ENCODE assay signal across 25 cellular contexts in genomic region chr16:21610766-21611165, GRCh38. TPM values are rescaled to one million over a fixed set of nuclear protein-coding genes. Genes with fewer than 3 reads are reported as not detected.
DNase-seq lines count a peak whose midpoint lies in the region; ATAC-seq and TF ChIP-seq lines count a peak whose summit lies in the region.
"Had no signal": no experiment of that assay in that cellular context is flagged by ENCODE, and none has a peak within 500 bp of the region (broad histone marks: within the 10 kb centered on the region; RNA-seq: fewer than 3 reads in every experiment).

No MANE protein-coding gene starts in this region.

- intact Hi-C loops in PC-9 (cut with micrococcal nuclease; ENCODE audit: unreplicated experiment), result no loop called here
- intact Hi-C loops in thyroid gland (cut with DNase I), result no loop called here

- no peak overlapping the region for H3K4me3 ChIP-seq in HEK293 (ENCODE audit: low read depth, low read length)
- H3K4me3 ChIP-seq in PC-9, result peak overlapping the region; percentile 20; the same call in 1 of the 2 replicates
- H3K4me3 ChIP-seq in thyroid gland (replicated peaks in 1 of 3), result no peak overlapping the region
- H3K4me3 ChIP-seq: GM12878, GM23338, heart left ventricle, pancreas, transverse colon had no signal

- H3K27ac ChIP-seq in HEK293 (ENCODE audit: extremely low read depth, low read depth, low read length) (no peak overlapping the region), PC-9 (peak overlapping the region; percentile 81), thyroid gland (peak overlapping the region in 2 of 3 donors; percentile 20 to 43)
- H3K27ac ChIP-seq: heart left ventricle, pancreas had no signal

- POLR2A ChIA-PET in HEK293 (lab: Yijun Ruan, JAX) (interaction anchor here (1.0 kb wide), 1 partner anchor 20 kb away, joined by 5 read pairs; no protein-coding TSS in a partner anchor), PC-9 (lab: Charles Lee; ENCODE audit: unreplicated experiment) (interaction anchor here (0.6 kb wide), 1 partner anchor 1755 kb away, joined by 6 read pairs; no protein-coding TSS in a partner anchor)

- H3K27me3 ChIP-seq in PC-9 (ENCODE audit: insufficient read depth, low read depth), result no peaks in the 10 kb centered on the region
- no peaks in the 10 kb centered on the region for H3K27me3 ChIP-seq in thyroid gland
- H3K27me3 ChIP-seq: heart left ventricle, pancreas, transverse colon had no signal

- peaks cover 100% of the 10 kb centered on the region for H3K79me2 ChIP-seq in PC-9 (ENCODE audit: low read depth)

- no peak for TF ChIP-seq POLR2A in thyroid gland (IDR thresholded peaks at IDR 0.05)

- 15 to 34% methylated on average over 2 of the region's 2 CpGs for WGBS in thyroid gland, 2 donors

- H3K9me3 ChIP-seq in HEK293 (ENCODE audit: control insufficient read depth, insufficient read depth, low read depth, low read length), result no peaks in the 10 kb centered on the region
- H3K9me3 ChIP-seq in PC-9 (ENCODE audit: insufficient read depth, low read depth), result no peaks in the 10 kb centered on the region
- no peaks in the 10 kb centered on the region for H3K9me3 ChIP-seq in thyroid gland
- H3K9me3 ChIP-seq: heart left ventricle, pancreas, transverse colon had no signal

- peak overlapping the region; percentile 30 for H3K27ac Mint-ChIP-seq in mesothelial cell of epicardium
- H3K27ac Mint-ChIP-seq: activated naive CD8-positive, alpha-beta T cell treated with anti-CD3 and anti-CD28 coated beads, Interleukin-2, amount 10 ng/mL, durations not matched to agents 7 days and 5 days had no signal

- H3K36me3 Mint-ChIP-seq in mesothelial cell of epicardium, result peaks cover 2% of the 10 kb centered on the region
- H3K36me3 Mint-ChIP-seq: naive B cell had no signal

- DNase-seq in PC-9 (no peak), mesothelial cell of epicardium (ENCODE audit: low spot score in 2 of 2, unreplicated experiment in 2 of 2) (no peak), thyroid gland (no peak), NCI-H187 treated with DMSO at 0.1 percent for 48 hours (lab: John Stamatoyannopoulos, UW) (no peak), SIG-M5 (lab: John Stamatoyannopoulos, UW) (no peak)
- DNase-seq: activated CD4-positive, alpha-beta memory T cell treated with anti-CD3 and anti-CD28 coated beads for 36 hours; activated effector memory CD4-positive, alpha-beta T cell treated with Interleukin-2 at 50 U/mL for 16 hours; activated naive CD8-positive, alpha-beta T cell treated with anti-CD3 and anti-CD28 coated beads, Interleukin-2, amount 10 ng/mL, durations not matched to agents 7 days and 5 days; cerebellar nuclear complex; heart left ventricle; left colon; naive B cell; NCI-H1105; NCI-H2029 treated with DMSO at 0.1 percent for 48 hours; NCI-H774; pancreas; right cardiac atrium; SHP77; stimulated activated CD8-positive, alpha-beta memory T cell treated with anti-CD3 and anti-CD28 coated beads, Interleukin-4, amount 100 ng/mL, for 48 hours; transverse colon had no signal

- no peaks in the 10 kb centered on the region for H3K27me3 Mint-ChIP-seq in mesothelial cell of epicardium (ENCODE audit: low read depth)
- H3K27me3 Mint-ChIP-seq: activated CD4-positive, alpha-beta memory T cell treated with anti-CD3 and anti-CD28 coated beads for 36 hours; naive B cell had no signal

- H3K9me3 Mint-ChIP-seq in mesothelial cell of epicardium, result no peaks in the 10 kb centered on the region
- H3K9me3 Mint-ChIP-seq: activated CD4-positive, alpha-beta memory T cell treated with anti-CD3 and anti-CD28 coated beads for 36 hours; activated naive CD8-positive, alpha-beta T cell treated with anti-CD3 and anti-CD28 coated beads, Interleukin-2, amount 10 ng/mL, durations not matched to agents 7 days and 5 days; GM23338; naive B cell had no signal

- H3K4me1 ChIP-seq in HEK293 (ENCODE audit: control insufficient read depth, insufficient read depth, low read length) (peaks cover 33% of the 10 kb centered on the region), PC-9 (replicated peaks; ENCODE audit: insufficient read depth) (peaks cover 84% of the 10 kb centered on the region), thyroid gland (peaks cover 43 to 57% of the 10 kb centered on the region in 2 donors)

- H2AFZ ChIP-seq in PC-9, result no peak overlapping the region
- H2AFZ ChIP-seq: GM23338 had no signal

- no peaks in the 10 kb centered on the region for H4K20me1 ChIP-seq in PC-9 (ENCODE audit: insufficient read depth)

- no peaks in the 10 kb centered on the region for H3K9me2 ChIP-seq in PC-9 (ENCODE audit: insufficient read depth)

- peaks cover 47% of the 10 kb centered on the region for H3F3A ChIP-seq in PC-9 (ENCODE audit: insufficient read depth, low read depth)

- TF ChIP-seq CTCF in HEK293 (tag by site-specific recombination; IDR thresholded peaks at IDR 0.05), result no peak
- no peak for TF ChIP-seq CTCF in PC-9 (conservative IDR thresholded peaks at IDR 0.05)
- no peak for TF ChIP-seq CTCF in mesothelial cell of epicardium (IDR thresholded peaks at IDR 0.05; ENCODE audit: unreplicated experiment)
- TF ChIP-seq CTCF in thyroid gland (IDR thresholded peaks at IDR 0.05), result no peak

- H3K4me3 Mint-ChIP-seq in mesothelial cell of epicardium, result no peak overlapping the region
- H3K4me3 Mint-ChIP-seq: activated CD4-positive, alpha-beta memory T cell treated with anti-CD3 and anti-CD28 coated beads for 36 hours; naive B cell had no signal

- peak overlapping the region; percentile 72 for H3K4me2 ChIP-seq in PC-9

- H3K36me3 ChIP-seq in HEK293 (ENCODE audit: control insufficient read depth in 2 of 2, insufficient read depth in 1 of 2, low read length in 2 of 2) (no peaks in the 10 kb centered on the region; a peak in 1 of 3 replicates), PC-9 (ENCODE audit: low read depth) (peaks cover 9% of the 10 kb centered on the region; the same call in 1 of the 2 replicates), thyroid gland (no peaks in the 10 kb centered on the region)
- H3K36me3 ChIP-seq: pancreas, transverse colon had no signal

- CTCF ChIA-PET in HEK293 (lab: Yijun Ruan, JAX), result interaction anchor here (1.6 kb wide), 1 partner anchor 47 kb away, joined by 3 read pairs; no protein-coding TSS in a partner anchor
- CTCF ChIA-PET in PC-9 (lab: Charles Lee), result interaction anchor here (0.6 to 0.8 kb wide), 2 partner anchors 45 to 488 kb away, joined by 3 to 7 read pairs; no protein-coding TSS in a partner anchor

- BruUV-seq in PC-9 (replicated peaks; lab: Mats Ljungman, UMichigan), result no TSS peak

- peaks cover 47% of the 10 kb centered on the region for H3K4me1 Mint-ChIP-seq in mesothelial cell of epicardium

- no peak for ATAC-seq in HG03045 (IDR thresholded peaks at IDR 0.05; ENCODE audit: unreplicated experiment)
- ATAC-seq: heart left ventricle, left colon had no signal

TF ChIP-seq in HEK293, 187 proteins besides CTCF, POLR2A, EP300 and RAD21:
- no peak for TF ChIP-seq ZBTB7A (tag by site-specific recombination; IDR thresholded peaks at IDR 0.05; ENCODE audit: low read depth)
- TF ChIP-seq PRDM6 (tag by site-specific recombination; IDR thresholded peaks at IDR 0.05), result peak; percentile 67

RNA-seq across cellular contexts. Expression of gene METTL9, which starts 11.4 kb away (rescaled TPM):
- total RNA-seq in PC-9 (2021) (136 and 151 TPM in 2 replicates), mesothelial cell of epicardium (138 to 145 TPM (median 142 TPM) in 3 replicates), thyroid gland (100 to 1,000 TPM; 139 to 196 (median 181) TPM)

RNA-seq across cellular contexts. Expression of gene IGSF6, which starts 41.6 kb away (rescaled TPM):
- total RNA-seq in PC-9 (2021), result not detected in 2 replicates
- total RNA-seq in mesothelial cell of epicardium, result not detected in 3 replicates
- total RNA-seq in thyroid gland, result 1 to 10 TPM in 2 of 4 donors, under 1 TPM in 2; 0.56 to 1.4 (median 1.1) TPM
- total RNA-seq: Daoy, GM23338 had no signal

RNA-seq across cellular contexts. Expression of gene OTOA, which starts 53.0 kb away (rescaled TPM):
- not detected in 2 replicates for total RNA-seq in PC-9 (2021)
- total RNA-seq in mesothelial cell of epicardium, result 0.09 to 0.25 TPM (median 0.25 TPM) in 3 replicates
- under 1 TPM in 2 of 4 donors, not detected in 2; 0.13 to 0.40 TPM for total RNA-seq in thyroid gland
- total RNA-seq: activated CD4-positive, alpha-beta memory T cell treated with anti-CD3 and anti-CD28 coated beads for 36 hours; Daoy; right cardiac atrium had no signal
